9 cellular contexts compared by ENCODE assay signal in the genomic region with DNA sequence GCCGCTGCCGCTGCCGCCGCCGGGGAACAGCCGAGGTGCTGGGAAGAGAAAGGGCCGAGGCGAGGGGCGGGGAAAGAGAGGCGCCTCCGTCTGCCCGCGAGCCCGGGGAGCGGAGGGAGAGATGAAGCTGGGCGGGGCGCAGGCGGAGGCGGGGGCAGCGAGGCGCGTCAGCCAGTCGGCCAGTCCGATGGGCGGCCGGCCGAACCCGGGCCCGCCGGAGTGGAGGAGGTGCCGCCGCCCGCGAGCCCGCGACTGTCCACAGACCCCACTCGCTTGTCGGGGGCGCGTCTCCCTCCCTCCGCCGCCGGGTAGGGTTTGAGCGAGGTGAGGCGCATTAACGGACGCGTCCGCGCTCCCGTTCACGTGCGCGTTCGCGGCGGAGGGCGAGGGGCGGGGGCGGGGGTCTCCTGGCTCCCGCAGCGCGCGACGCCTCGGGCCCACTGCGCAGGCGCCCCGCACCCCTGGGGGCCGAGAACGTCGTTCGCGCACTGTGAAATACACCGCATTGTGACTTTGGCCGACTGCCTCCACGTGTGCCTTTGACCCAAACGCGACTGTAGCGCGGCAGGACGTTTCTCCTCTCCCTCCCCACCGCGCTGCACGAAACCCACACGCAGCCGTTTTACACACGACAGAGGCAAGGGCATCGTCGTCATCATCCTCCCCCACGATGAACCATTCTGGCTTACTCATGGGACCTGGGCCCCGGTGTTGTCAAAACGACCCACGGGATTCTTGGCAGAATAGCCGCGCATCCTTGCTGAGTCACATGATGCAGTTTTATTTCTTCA. TPM values are rescaled to one million over a fixed set of nuclear protein-coding genes. Genes with fewer than 3 reads are reported as not detected.
DNase-seq lines count a peak whose midpoint lies in the region; ATAC-seq and TF ChIP-seq lines count a peak whose summit lies in the region.
"Had no signal": no experiment of that assay in that cellular context is flagged by ENCODE, and none has a peak within 500 bp of the region (broad histone marks: within the 10 kb centered on the region; RNA-seq: fewer than 3 reads in every experiment).

TSS of gene NUDT11 (minus strand) at position 92 of the 791 bp plus-strand sequence. CDS start 148 bp downstream, outside the sequence.

- no peak within 1 kb of the TSS for H2BK12ac ChIP-seq in neuronal stem cell (ENCODE audit: low read length)

- H4K91ac ChIP-seq in neuronal stem cell (ENCODE audit: low read depth, low read length, poor library complexity) = peak within 1 kb of the TSS; percentile 53

- H3K9ac ChIP-seq in neuronal stem cell (ENCODE audit: low read depth, low read length, poor library complexity) = peak within 1 kb of the TSS; percentile 88

- H3K36me3 ChIP-seq in neuronal stem cell (replicated peaks in 1 of 2; ENCODE audit: control insufficient read depth in 2 of 2, insufficient read depth in 2 of 2, low read length in 2 of 2) (no peaks in the 10 kb centered on the region), tibial nerve (no peaks in the 10 kb centered on the region)
- H3K36me3 ChIP-seq: neutrophil had no signal

- H3K4ac ChIP-seq in neuronal stem cell (ENCODE audit: low read length) = no peak within 1 kb of the TSS

- H3K4me1 ChIP-seq in neuronal stem cell (ENCODE audit: control insufficient read depth in 2 of 2, insufficient read depth in 1 of 2, low read depth in 1 of 2, low read length in 2 of 2) (no peaks in the 10 kb centered on the region), tibial nerve (no peaks in the 10 kb centered on the region)

- H2BK15ac ChIP-seq in neuronal stem cell (ENCODE audit: low read length) = no peak within 1 kb of the TSS

- H3K23ac ChIP-seq in neuronal stem cell (ENCODE audit: low read depth, low read length, poor library complexity) = no peak within 1 kb of the TSS

- no peak within 1 kb of the TSS for H2BK120ac ChIP-seq in neuronal stem cell (ENCODE audit: low read depth, low read length)

- H2BK5ac ChIP-seq in neuronal stem cell (ENCODE audit: low read length) = peak within 1 kb of the TSS; percentile 53

- H3K9me3 ChIP-seq in neuronal stem cell (replicated peaks in 1 of 2; ENCODE audit: control insufficient read depth in 2 of 2, insufficient read depth in 1 of 2, low read depth in 1 of 2, low read length in 2 of 2) = no peaks in the 10 kb centered on the region
- H3K9me3 ChIP-seq in tibial nerve = no peaks in the 10 kb centered on the region
- H3K9me3 ChIP-seq: neutrophil had no signal

- no peaks in the 10 kb centered on the region for H3K27me3 ChIP-seq in neuronal stem cell (ENCODE audit: control insufficient read depth in 3 of 3, insufficient read depth in 3 of 3, low read depth in 1 of 3, low read length in 3 of 3)
- peaks cover 0 to 20% of the 10 kb centered on the region in 2 donors for H3K27me3 ChIP-seq in tibial nerve

- peak within 1 kb of the TSS; percentile 83 for H2AFZ ChIP-seq in neuronal stem cell (ENCODE audit: low read length)

- ATAC-seq in Right ventricle myocardium inferior = peak; percentile 93

- H3K18ac ChIP-seq in neuronal stem cell (ENCODE audit: low read length) = peak within 1 kb of the TSS; percentile 87

- H3K79me1 ChIP-seq in neuronal stem cell (ENCODE audit: low read depth, low read length) = no peaks in the 10 kb centered on the region

- peak within 1 kb of the TSS; percentile 71 for H3K14ac ChIP-seq in neuronal stem cell (ENCODE audit: low read length)

- H2AK5ac ChIP-seq in neuronal stem cell (ENCODE audit: low read depth, low read length) = no peak within 1 kb of the TSS

- intact Hi-C loops in Right ventricle myocardium inferior (cut with DNase I) = no loop called here
- intact Hi-C loops in cardiac septum (cut with DNase I) = no loop called here

- H3K4me3 ChIP-seq in fibroblast of the aortic adventitia (ENCODE audit: low read depth, low read length) = peak within 1 kb of the TSS; percentile 66
- peak within 1 kb of the TSS; percentile 55 to 96 for H3K4me3 ChIP-seq in neuronal stem cell (ENCODE audit: low read length in 2 of 2)
- peak within 1 kb of the TSS; percentile 27 to 68 (median 42) for H3K4me3 ChIP-seq in tibial nerve

- no CpG with 5 or more reads among the region's 96 CpGs for WGBS in neuronal stem cell (ENCODE audit: extremely low coverage in 2 of 2, insufficient read length in 2 of 2, insufficient replicate concordance in 1 of 2), 2 donors
- whole genome bisulfite sequencing in tibial nerve, 2 donors = 3 to 46% methylated on average over 12 to 55 of the region's 96 CpGs

- TF ChIP-seq CTCF in fibroblast of the aortic adventitia (IDR thresholded peaks at IDR 0.05; ENCODE audit: insufficient read depth, low read length) = no peak
- TF ChIP-seq CTCF in tibial nerve (IDR thresholded peaks at IDR 0.05) = no peak

- no peak for TF ChIP-seq EP300 in tibial nerve (IDR thresholded peaks at IDR 0.05)

- H3K27ac ChIP-seq in neuronal stem cell (replicated peaks; ENCODE audit: low read length) = peak within 1 kb of the TSS; percentile 67
- H3K27ac ChIP-seq in tibial nerve = peak within 1 kb of the TSS in 1 of 4 donors; percentile 29
- H3K27ac ChIP-seq: neutrophil had no signal

- no peak for TF ChIP-seq POLR2A in tibial nerve (IDR thresholded peaks at IDR 0.05)

- no peak within 1 kb of the TSS for H4K8ac ChIP-seq in neuronal stem cell (ENCODE audit: low read depth, low read length)

- peak; percentile 71 for DNase-seq in Right ventricle myocardium inferior (ENCODE audit: missing footprints)
- no peak for DNase-seq in cardiac septum (ENCODE audit: low spot score)
- DNase-seq in NCI-H524 (lab: John Stamatoyannopoulos, UW) = peak; percentile 57 to 84
- DNase-seq in activated T-cell treated with anti-CD3 and anti-CD28 coated beads, Interleukin-2, amount 50 U/mL, for 1 hour = peak; percentile 38
- DNase-seq in fibroblast of the aortic adventitia (ENCODE audit: low read depth) = peak; percentile 48
- peak; percentile 65 for DNase-seq in neuronal stem cell (ENCODE audit: low spot score)
- peak; percentile 15 to 18 for DNase-seq in tibial nerve (ENCODE audit: low spot score in 2 of 2)
- DNase-seq in Kasumi-1 (lab: John Stamatoyannopoulos, UW) = no peak

- peak within 1 kb of the TSS; percentile 69 for H3K4me2 ChIP-seq in neuronal stem cell (ENCODE audit: insufficient read depth, low read length, poor library complexity, severe bottlenecking)

RNA-seq across cellular contexts. Expression of gene NUDT11, which starts in this region (rescaled TPM):
- total RNA-seq in Right ventricle myocardium inferior (0.14 TPM), cardiac septum (not detected), fibroblast of the aortic adventitia (ENCODE audit: low replicate concordance) (11.8 and 13.9 TPM in 2 replicates), tibial nerve (1 to 10 TPM in 3 of 4 donors, under 1 TPM in 1; 0.39 to 2.6 (median 1.8) TPM)
- polyA plus RNA-seq in neuronal stem cell (2013, experiment 1 of 2) = 42.0 TPM
- 41.5 TPM for polyA plus RNA-seq in neuronal stem cell (2013, experiment 2 of 2)

Comparison
In these comparisons a context has a peak if more than half of its experiments do, and no peak if none do; other contexts are left out.
1. Peak in DNase-seq and ATAC-seq in Right ventricle myocardium inferior; RNA of the gene not detected or under 1 TPM.
2. DNase-seq: peak in NCI-H524 (2 of 2), activated T-cell treated with anti-CD3 and anti-CD28 coated beads, Interleukin-2, amount 50 U/mL, for 1 hour (single experiment), fibroblast of the aortic adventitia (single experiment), neuronal stem cell (single experiment) and tibial nerve (2 of 2); none in cardiac septum (single experiment) and Kasumi-1 (0 of 2).
3. Peak in every context shown above with its lines, with median percentiles within 50 percentile points of each other: H3K4me3 ChIP-seq.